ENCODE assay signal across 22 cellular contexts in the genomic region with DNA sequence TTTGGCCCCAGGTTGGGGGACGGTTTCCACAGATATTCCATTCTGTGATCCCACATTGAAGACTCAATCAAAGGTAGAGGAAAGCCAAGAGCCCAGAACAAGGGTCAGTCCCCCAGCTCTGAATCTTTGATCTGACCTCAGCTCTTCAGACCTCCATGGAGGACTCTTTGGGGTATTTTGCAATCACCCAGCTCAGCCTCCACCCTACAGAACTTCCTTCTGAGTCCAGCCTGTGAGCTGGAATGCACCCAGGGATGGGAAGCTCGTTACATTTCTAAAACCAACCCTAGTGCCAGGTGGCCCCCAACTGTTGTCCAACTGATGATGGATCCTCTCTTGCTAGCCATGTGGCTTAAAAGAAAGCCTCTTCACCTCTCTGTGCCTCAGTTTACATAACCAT.
"Had no signal": no experiment of that assay in that cellular context is flagged by ENCODE, and none has a peak within 500 bp of the region (broad histone marks: within the 10 kb centered on the region; RNA-seq: fewer than 3 reads in every experiment).

No MANE protein-coding gene starts in this region.

- FAIRE-seq: endometrium, frontal cortex, islet of Langerhans had no signal

- DNase-seq: cortex of kidney; effector memory CD4-positive, alpha-beta T cell; heart right ventricle; hypothalamus; kidney glomerular epithelial cell; mesendoderm; naive B cell; psoas muscle; retina; sigmoid colon; stimulated activated CD4-positive, alpha-beta T cell treated with anti-CD3 and anti-CD28 coated beads, Interleukin-2, amount 100 ng/mL, for 24 hours; stimulated activated CD4-positive, alpha-beta T cell treated with anti-CD3 and anti-CD28 coated beads, Interleukin-4, amount 100 ng/mL, for 4 hours; stimulated activated naive B cell treated with anti-CD40 and anti-IgM and Interleukin-4, amounts not matched to agents 10 μg/mL and 1 μg/mL and 100 μg/mL, for 72 hours; stimulated activated naive CD8-positive, alpha-beta T cell treated with anti-CD3 and anti-CD28 coated beads, Interleukin-15, amount 100 ng/mL, for 72 hours; transverse colon had no signal

- ATAC-seq: esophagus mucosa; heart right ventricle; psoas muscle; stimulated activated naive B cell treated with anti-CD40 and anti-IgM and Interleukin-4, amounts not matched to agents 10 μg/mL and 1 μg/mL and 100 μg/mL, for 72 hours; stimulated activated naive CD8-positive, alpha-beta T cell treated with anti-CD3 and anti-CD28 coated beads, Interleukin-15, amount 100 ng/mL, for 72 hours had no signal

- H3K27ac ChIP-seq: heart right ventricle, neutrophil, psoas muscle, thoracic aorta had no signal

- H3K36me3 ChIP-seq: heart right ventricle, neutrophil, sigmoid colon, thoracic aorta, transverse colon had no signal

- H3K4me3 ChIP-seq: heart right ventricle, psoas muscle, sigmoid colon, skin epidermis, thoracic aorta, transverse colon had no signal

- H3K27me3 ChIP-seq: neutrophil, sigmoid colon, transverse colon had no signal

- H3K9me3 ChIP-seq: neutrophil, psoas muscle, sigmoid colon, thoracic aorta, transverse colon had no signal

- H3K4me1 ChIP-seq: heart right ventricle, psoas muscle had no signal
